Comparison of ENCODE assay signal across 11 cellular contexts in the genomic region with DNA sequence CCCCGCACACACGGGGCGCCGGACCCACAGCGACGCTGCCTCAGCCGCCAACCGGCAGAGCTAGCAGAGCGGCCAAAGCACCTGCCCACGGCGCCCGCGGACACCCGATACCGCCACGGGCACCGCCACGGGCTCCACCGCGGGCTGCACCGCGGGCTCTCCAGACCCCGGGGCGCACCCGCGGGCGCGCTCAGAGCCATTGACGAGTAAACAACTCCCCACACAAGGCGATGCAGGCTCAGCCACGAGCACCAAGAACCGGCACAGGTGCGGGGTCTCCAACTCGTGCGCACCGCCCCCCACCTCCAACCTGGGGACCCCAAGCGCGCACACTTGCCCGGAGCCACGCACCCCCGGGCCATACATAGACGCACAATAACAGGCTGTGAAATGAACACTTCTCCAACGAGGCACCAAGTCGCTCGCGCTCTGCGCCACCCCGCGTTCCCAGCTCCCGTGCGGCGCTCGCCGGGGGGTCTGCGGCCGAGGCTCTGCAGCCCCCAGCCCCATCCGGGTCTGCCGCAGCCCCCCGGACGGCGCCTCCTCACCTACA. TPM values are rescaled to one million over a fixed set of nuclear protein-coding genes. Genes with fewer than 3 reads are reported as not detected.
DNase-seq lines count a peak whose midpoint lies in the region; ATAC-seq, FAIRE-seq and TF ChIP-seq lines count a peak whose summit lies in the region.
"Had no signal": no experiment of that assay in that cellular context is flagged by ENCODE, and none has a peak within 500 bp of the region (broad histone marks: within the 10 kb centered on the region; RNA-seq: fewer than 3 reads in every experiment).

No MANE protein-coding gene starts in this region.

- no peak for FAIRE-seq in HTR-8/SVneo (lab: Jason Lieb, UNC)

- H3K27ac Mint-ChIP-seq in activated CD8-positive, alpha-beta T cell treated with anti-CD3 and anti-CD28 coated beads, Interleukin-2, amount 10 ng/mL, durations not matched to agents 7 days and 5 days, result no peak overlapping the region
- H3K27ac Mint-ChIP-seq in activated CD8-positive, alpha-beta T cell treated with anti-CD3 and anti-CD28 coated beads for 36 hours, result no peak overlapping the region
- no peak overlapping the region for H3K27ac Mint-ChIP-seq in endodermal cell

- H3K27me3 Mint-ChIP-seq in activated CD8-positive, alpha-beta T cell treated with anti-CD3 and anti-CD28 coated beads, Interleukin-2, amount 10 ng/mL, durations not matched to agents 7 days and 5 days (ENCODE audit: low read depth), result peaks cover 22% of the 10 kb centered on the region
- H3K27me3 Mint-ChIP-seq in activated CD8-positive, alpha-beta T cell treated with anti-CD3 and anti-CD28 coated beads for 36 hours, result peaks cover 15% of the 10 kb centered on the region
- H3K27me3 Mint-ChIP-seq in endodermal cell (ENCODE audit: insufficient read depth), result peaks cover 55% of the 10 kb centered on the region

- H3K4me1 ChIP-seq in endodermal cell (ENCODE audit: control insufficient read depth, insufficient read depth, low read length) (no peaks in the 10 kb centered on the region), mucosa of descending colon (ENCODE audit: low read depth) (no peaks in the 10 kb centered on the region), upper lobe of right lung (no peaks in the 10 kb centered on the region)

- H3K4me3 Mint-ChIP-seq in activated CD8-positive, alpha-beta T cell treated with anti-CD3 and anti-CD28 coated beads, Interleukin-2, amount 10 ng/mL, durations not matched to agents 7 days and 5 days, result peak overlapping the region; percentile 28
- no peak overlapping the region for H3K4me3 Mint-ChIP-seq in activated CD8-positive, alpha-beta T cell treated with anti-CD3 and anti-CD28 coated beads for 36 hours
- H3K4me3 Mint-ChIP-seq in endodermal cell, result peak overlapping the region; percentile 49

- POLR2A ChIA-PET in activated CD8-positive, alpha-beta T cell treated with anti-CD3 and anti-CD28 coated beads, Interleukin-2, amount 10 ng/mL, durations not matched to agents 7 days and 5 days (lab: Charles Lee), result interaction anchor here (1.6 kb wide), 1 partner anchor 9 kb away, joined by 4 read pairs; no protein-coding TSS in a partner anchor
- POLR2A ChIA-PET in activated CD8-positive, alpha-beta T cell treated with anti-CD3 and anti-CD28 coated beads for 36 hours (lab: Charles Lee), result interaction anchor here (0.9 kb wide), 1 partner anchor 12 kb away, joined by 3 read pairs; no protein-coding TSS in a partner anchor

- no peak for TF ChIP-seq CTCF in activated CD8-positive, alpha-beta T cell treated with anti-CD3 and anti-CD28 coated beads for 36 hours (IDR thresholded peaks at IDR 0.05)
- TF ChIP-seq CTCF in endodermal cell (conservative IDR thresholded peaks at IDR 0.05), result no peak
- no peak for TF ChIP-seq CTCF in mucosa of descending colon (IDR thresholded peaks at IDR 0.05)
- no peak for TF ChIP-seq CTCF in upper lobe of right lung (IDR thresholded peaks at IDR 0.05)

- H3K9me3 ChIP-seq in endodermal cell (ENCODE audit: control insufficient read depth, low read length) (no peaks in the 10 kb centered on the region), mucosa of descending colon (no peaks in the 10 kb centered on the region), upper lobe of right lung (no peaks in the 10 kb centered on the region)
- H3K9me3 ChIP-seq: BE2C had no signal

- H3K36me3 Mint-ChIP-seq in activated CD8-positive, alpha-beta T cell treated with anti-CD3 and anti-CD28 coated beads, Interleukin-2, amount 10 ng/mL, durations not matched to agents 7 days and 5 days (ENCODE audit: low read depth), result peaks cover 5% of the 10 kb centered on the region
- H3K36me3 Mint-ChIP-seq in activated CD8-positive, alpha-beta T cell treated with anti-CD3 and anti-CD28 coated beads for 36 hours (ENCODE audit: low read depth), result no peaks in the 10 kb centered on the region
- H3K36me3 Mint-ChIP-seq in endodermal cell (ENCODE audit: low read depth), result peaks cover 2% of the 10 kb centered on the region

- CTCF ChIA-PET in activated CD8-positive, alpha-beta T cell treated with anti-CD3 and anti-CD28 coated beads, Interleukin-2, amount 10 ng/mL, durations not matched to agents 7 days and 5 days (lab: Charles Lee), result no interaction called here
- CTCF ChIA-PET in activated CD8-positive, alpha-beta T cell treated with anti-CD3 and anti-CD28 coated beads for 36 hours (lab: Charles Lee), result no interaction called here

- 10 to 16% methylated on average over 18 to 61 of the region's 61 CpGs for WGBS in endodermal cell (ENCODE audit: insufficient coverage in 1 of 2, insufficient read length in 1 of 2), 2 experiments

- ATAC-seq in activated CD8-positive, alpha-beta T cell treated with anti-CD3 and anti-CD28 coated beads, Interleukin-2, amount 10 ng/mL, durations not matched to agents 7 days and 5 days, result no peak
- no peak for ATAC-seq in activated CD8-positive, alpha-beta T cell treated with anti-CD3 and anti-CD28 coated beads for 36 hours
- no peak for ATAC-seq in mucosa of descending colon
- no peak for ATAC-seq in upper lobe of right lung
- ATAC-seq in GM21515 (IDR thresholded peaks at IDR 0.05; ENCODE audit: unreplicated experiment), result no peak

- intact Hi-C loops in activated CD8-positive, alpha-beta T cell treated with anti-CD3 and anti-CD28 coated beads for 36 hours (cut with micrococcal nuclease), result no loop called here
- intact Hi-C loops in mucosa of descending colon (cut with DNase I, micrococcal nuclease), result no loop called here
- intact Hi-C loops in upper lobe of right lung (cut with DNase I), result no loop called here

- no peaks in the 10 kb centered on the region for H3K9me3 Mint-ChIP-seq in activated CD8-positive, alpha-beta T cell treated with anti-CD3 and anti-CD28 coated beads, Interleukin-2, amount 10 ng/mL, durations not matched to agents 7 days and 5 days (ENCODE audit: insufficient read depth)
- H3K9me3 Mint-ChIP-seq in activated CD8-positive, alpha-beta T cell treated with anti-CD3 and anti-CD28 coated beads for 36 hours, result peaks cover 2% of the 10 kb centered on the region
- no peaks in the 10 kb centered on the region for H3K9me3 Mint-ChIP-seq in endodermal cell

- no peak overlapping the region for H3K9ac ChIP-seq in endodermal cell (ENCODE audit: extremely low read depth, low read length, poor library complexity, severe bottlenecking)

- H3K27me3 ChIP-seq in endodermal cell (ENCODE audit: control insufficient read depth, insufficient read depth, low read length, poor library complexity, severe bottlenecking) (peaks cover 47% of the 10 kb centered on the region), upper lobe of right lung (peaks cover 8% of the 10 kb centered on the region)

- H3K27ac ChIP-seq in endodermal cell (ENCODE audit: low read depth, low read length), result no peak overlapping the region
- H3K27ac ChIP-seq in upper lobe of right lung, result no peak overlapping the region

- H3K36me3 ChIP-seq in endodermal cell (ENCODE audit: control insufficient read depth, insufficient read depth, low read length) (no peaks in the 10 kb centered on the region), mucosa of descending colon (ENCODE audit: low read depth) (no peaks in the 10 kb centered on the region), upper lobe of right lung (peaks cover 15% of the 10 kb centered on the region)
- H3K36me3 ChIP-seq: BE2C had no signal

- H3K4me1 Mint-ChIP-seq in activated CD8-positive, alpha-beta T cell treated with anti-CD3 and anti-CD28 coated beads, Interleukin-2, amount 10 ng/mL, durations not matched to agents 7 days and 5 days (ENCODE audit: low read depth), result peaks cover 24% of the 10 kb centered on the region
- peaks cover 16% of the 10 kb centered on the region for H3K4me1 Mint-ChIP-seq in activated CD8-positive, alpha-beta T cell treated with anti-CD3 and anti-CD28 coated beads for 36 hours (ENCODE audit: low read depth)
- H3K4me1 Mint-ChIP-seq in endodermal cell, result peaks cover 6% of the 10 kb centered on the region

- DNase-seq in activated CD8-positive, alpha-beta T cell treated with anti-CD3 and anti-CD28 coated beads, Interleukin-2, amount 10 ng/mL, durations not matched to agents 7 days and 5 days, result no peak
- DNase-seq in activated CD8-positive, alpha-beta T cell treated with anti-CD3 and anti-CD28 coated beads for 36 hours, result no peak
- DNase-seq in endodermal cell (no peak), mucosa of descending colon (peak in 2 of 3 donors; percentile 25 to 50), upper lobe of right lung (peak; percentile 65), NCI-H345 (lab: John Stamatoyannopoulos, UW) (no peak), HTR-8/SVneo (ENCODE audit: insufficient read length, low spot score) (no peak)
- DNase-seq: activated CD4-positive, alpha-beta T cell treated with anti-CD3 and anti-CD28 coated beads, Interleukin-2, amount 50 U/mL, for 1 hour; BE2C; cortex of kidney had no signal

- H3K4me3 ChIP-seq in endodermal cell (ENCODE audit: low read length), result peak overlapping the region; percentile 35
- no peak overlapping the region for H3K4me3 ChIP-seq in mucosa of descending colon
- peak overlapping the region; percentile 16 for H3K4me3 ChIP-seq in upper lobe of right lung

RNA-seq across cellular contexts. Expression of gene IFITM10, which starts 1.9 kb away (rescaled TPM):
- 1 to 10 TPM in 1 of 2 experiments, under 1 TPM in 1; 0.63 to 1.0 TPM for total RNA-seq in activated CD8-positive, alpha-beta T cell treated with anti-CD3 and anti-CD28 coated beads, Interleukin-2, amount 10 ng/mL, durations not matched to agents 7 days and 5 days
- total RNA-seq in activated CD8-positive, alpha-beta T cell treated with anti-CD3 and anti-CD28 coated beads for 36 hours, result under 1 TPM; 0.07 to 0.31 TPM
- total RNA-seq in endodermal cell (1 to 10 TPM in 1 of 2 donors, under 1 TPM in 1; 0.75 to 1.0 TPM), mucosa of descending colon (1 to 10 TPM in 2 of 3 donors, under 1 TPM in 1; 0.46 to 2.8 (median 1.9) TPM), upper lobe of right lung (7.9 TPM)
- 0.39 TPM for polyA plus RNA-seq in endodermal cell (2013, experiment 1 of 2)
- 0.29 TPM for polyA plus RNA-seq in endodermal cell (2013, experiment 2 of 2)

RNA-seq across cellular contexts. Expression of gene CTSD, which starts 15.2 kb away (rescaled TPM):
- total RNA-seq in activated CD8-positive, alpha-beta T cell treated with anti-CD3 and anti-CD28 coated beads, Interleukin-2, amount 10 ng/mL, durations not matched to agents 7 days and 5 days, result 100 to 1,000 TPM; 153 to 172 TPM
- total RNA-seq in activated CD8-positive, alpha-beta T cell treated with anti-CD3 and anti-CD28 coated beads for 36 hours, result 10 to 100 TPM; 44.9 to 45.6 TPM
- total RNA-seq in endodermal cell (100 to 1,000 TPM; 185 to 208 TPM), mucosa of descending colon (1,000 to 10,000 TPM in 2 of 3 donors, 100 to 1,000 TPM in 1; 631 to 1,107 (median 1,007) TPM), upper lobe of right lung (2,038 TPM)
- 92.6 TPM for polyA plus RNA-seq in endodermal cell (2013, experiment 1 of 2)
- polyA plus RNA-seq in endodermal cell (2013, experiment 2 of 2), result 86.0 TPM

RNA-seq across cellular contexts. Expression of gene KRTAP5-6, which starts 51.5 kb away (rescaled TPM):
- not detected for total RNA-seq in activated CD8-positive, alpha-beta T cell treated with anti-CD3 and anti-CD28 coated beads, Interleukin-2, amount 10 ng/mL, durations not matched to agents 7 days and 5 days
- total RNA-seq in activated CD8-positive, alpha-beta T cell treated with anti-CD3 and anti-CD28 coated beads for 36 hours, result not detected
- not detected for total RNA-seq in endodermal cell
- not detected for polyA plus RNA-seq in endodermal cell (2013, experiment 1 of 2)
- not detected for polyA plus RNA-seq in endodermal cell (2013, experiment 2 of 2)
- not detected for total RNA-seq in mucosa of descending colon
- total RNA-seq in upper lobe of right lung, result not detected

Comparison
In these comparisons a context has a peak if more than half of its experiments do, and no peak if none do; other contexts are left out.
1. DNase-seq: peak in mucosa of descending colon (2 of 3) and upper lobe of right lung (single experiment); none in activated CD8-positive, alpha-beta T cell treated with anti-CD3 and anti-CD28 coated beads, Interleukin-2, amount 10 ng/mL, durations not matched to agents 7 days and 5 days (single experiment), activated CD8-positive, alpha-beta T cell treated with anti-CD3 and anti-CD28 coated beads for 36 hours (single experiment), endodermal cell (single experiment), NCI-H345 (single experiment) and HTR-8/SVneo (single experiment).